ENCODE assay signal across 1 cellular context in genomic region chr17:75113798-75114551, GRCh38.
A peak's percentile ranks its signal among the peaks of the same experiment; 100 is the strongest.
TF ChIP-seq lines count a peak whose summit lies in the region.

No MANE protein-coding gene starts in this region.

TF ChIP-seq in HepG2, 621 proteins besides CTCF, POLR2A, EP300 and RAD21 (continued from another document and continues in another):
- TF ChIP-seq STAG1 (CRISPR knock-in tag; IDR thresholded peaks at IDR 0.05) (peak; percentile 94), ZSCAN21 (CRISPR knock-in tag; IDR thresholded peaks at IDR 0.05; ENCODE audit: borderline replicate concordance) (no peak), ATAD3A (CRISPR knock-in tag; IDR thresholded peaks at IDR 0.05) (no peak), POGK (CRISPR knock-in tag; conservative IDR thresholded peaks at IDR 0.05) (peak; percentile 59; the same call in 1 of the 2 replicates), ELK4 (CRISPR knock-in tag; IDR thresholded peaks at IDR 0.05; ENCODE audit: borderline replicate concordance) (no peak), ZNF17 (CRISPR knock-in tag; IDR thresholded peaks at IDR 0.05) (no peak), HNF1B (CRISPR knock-in tag; IDR thresholded peaks at IDR 0.05) (no peak), FOXC1 (CRISPR knock-in tag; IDR thresholded peaks at IDR 0.05; ENCODE audit: borderline replicate concordance) (no peak), ETV5 (CRISPR knock-in tag; IDR thresholded peaks at IDR 0.05; ENCODE audit: borderline replicate concordance) (peak; percentile 80; the same call in 1 of the 2 replicates), NCOA2 (CRISPR knock-in tag; IDR thresholded peaks at IDR 0.05) (no peak), PHF5A (CRISPR knock-in tag; IDR thresholded peaks at IDR 0.05; ENCODE audit: low read depth, unreplicated experiment) (peak; percentile 73), FOXO1 (CRISPR knock-in tag; IDR thresholded peaks at IDR 0.05) (peak; percentile 63), ARID3A (IDR thresholded peaks at IDR 0.05; ENCODE audit: low read depth, low read length) (no peak), ATF6 (CRISPR knock-in tag; conservative IDR thresholded peaks at IDR 0.05) (no peak), ZNF766 (CRISPR knock-in tag; IDR thresholded peaks at IDR 0.05; ENCODE audit: borderline replicate concordance) (no peak), MED1 (CRISPR knock-in tag; IDR thresholded peaks at IDR 0.05) (peak; percentile 63; the same call in 1 of the 2 replicates), HDAC6 (IDR thresholded peaks at IDR 0.05; ENCODE audit: low read depth, low read length) (no peak), YEATS4 (CRISPR knock-in tag; IDR thresholded peaks at IDR 0.05; ENCODE audit: borderline replicate concordance) (no peak), ELF4 (CRISPR knock-in tag; IDR thresholded peaks at IDR 0.05; ENCODE audit: borderline replicate concordance) (peak; percentile 41; the same call in 1 of the 2 replicates), MBD4 (IDR thresholded peaks at IDR 0.05; ENCODE audit: borderline replicate concordance, low read length) (no peak), GABPA (IDR thresholded peaks at IDR 0.05; ENCODE audit: low read depth, low read length) (no peak), GABPA (CRISPR knock-in tag; IDR thresholded peaks at IDR 0.05; ENCODE audit: low read depth) (peak; percentile 70), XRCC5 (optimal IDR thresholded peaks at IDR 0.05; ENCODE audit: low read length) (peak; percentile 58), ERF (CRISPR knock-in tag; IDR thresholded peaks at IDR 0.05) (peak; percentile 77; the same call in 1 of the 2 replicates), SNRNP70 (IDR thresholded peaks at IDR 0.05; ENCODE audit: low read depth, low read length) (no peak), ZBTB26 (CRISPR knock-in tag; IDR thresholded peaks at IDR 0.05; ENCODE audit: borderline replicate concordance) (0 out of 2 replicates have a peak, but pooled peaks have one; percentile 42), POLR2AphosphoS5 (IDR thresholded peaks at IDR 0.05; ENCODE audit: low read depth, low read length) (no peak), ZNF224 (CRISPR knock-in tag; IDR thresholded peaks at IDR 0.05) (no peak; the same call in 1 of the 2 replicates), IKZF5 (CRISPR knock-in tag; IDR thresholded peaks at IDR 0.05) (peak; percentile 71; the same call in 1 of the 2 replicates), ZNF335 (CRISPR knock-in tag; IDR thresholded peaks at IDR 0.05) (peak; percentile 91; the same call in 1 of the 2 replicates), ARID5B (CRISPR knock-in tag; IDR thresholded peaks at IDR 0.05) (0 out of 2 replicates have a peak, but pooled peaks have one; percentile 39), ZNF121 (CRISPR knock-in tag; IDR thresholded peaks at IDR 0.05) (no peak), PBX2 (CRISPR knock-in tag; IDR thresholded peaks at IDR 0.05) (no peak), THAP8 (CRISPR knock-in tag; IDR thresholded peaks at IDR 0.05; ENCODE audit: borderline replicate concordance) (no peak), SPEN (CRISPR knock-in tag; IDR thresholded peaks at IDR 0.05; ENCODE audit: low read depth) (0 out of 2 replicates have a peak, but pooled peaks have one; percentile 36), GFI1 (CRISPR knock-in tag; IDR thresholded peaks at IDR 0.05; ENCODE audit: borderline replicate concordance) (no peak), TFDP1 (CRISPR knock-in tag; IDR thresholded peaks at IDR 0.05; ENCODE audit: borderline replicate concordance) (no peak), ZNF558 (CRISPR knock-in tag; IDR thresholded peaks at IDR 0.05; ENCODE audit: borderline replicate concordance) (no peak), POLR2AphosphoS2 (IDR thresholded peaks at IDR 0.05; ENCODE audit: low read depth, low read length) (no peak), ZNF580 (CRISPR knock-in tag; IDR thresholded peaks at IDR 0.05; ENCODE audit: borderline replicate concordance, low read depth) (peak; percentile 73; the same call in 1 of the 2 replicates), FOSL2 (CRISPR knock-in tag; IDR thresholded peaks at IDR 0.05) (peak; percentile 44), ZNF501 (CRISPR knock-in tag; IDR thresholded peaks at IDR 0.05) (peak; percentile 82; the same call in 1 of the 2 replicates)
